23 cellular contexts compared by ENCODE assay signal in genomic region chr15:25609371-25609770, GRCh38.
"Had no signal": no experiment of that assay in that cellular context is flagged by ENCODE, and none has a peak within 500 bp of the region (broad histone marks: within the 10 kb centered on the region; RNA-seq: fewer than 3 reads in every experiment).

No MANE protein-coding gene starts in this region.

- H3K27me3 ChIP-seq: MG63 had no signal

- H3K4me3 ChIP-seq: MG63 had no signal

- DNase-seq: IMR-90; Karpas-422; KG1; MG63; NCI-H1092; NCI-H1105 treated with DMSO at 0.1 percent for 48 hours; NCI-H1417 treated with DMSO at 0.1 percent for 48 hours; NCI-H146; NCI-H1694 treated with DMSO at 0.1 percent for 48 hours; NCI-H1930; NCI-H2081; NCI-H2107; NCI-H2227 treated with DMSO at 0.1 percent for 48 hours; NCI-H524; NCI-H526 treated with DMSO at 0.1 percent for 48 hours; NCI-H748 treated with DMSO at 0.1 percent for 48 hours; NK-92 treated with Interleukin-12 subunit alpha and Interleukin-12 subunit beta, amount 100 ng/mL, for 24 hours; PC-3; SHP77; SK-N-SH had no signal

- H3K36me3 ChIP-seq: MG63 had no signal

- ATAC-seq: HepG2, Panc1, PC-3 had no signal

- H3K9me3 ChIP-seq: MG63, SK-N-SH had no signal

- H3K27ac ChIP-seq: RWPE1 had no signal
